8 cellular contexts compared by ENCODE assay signal in genomic region chr11:57657290-57658022, GRCh38. TPM values are rescaled to one million over a fixed set of nuclear protein-coding genes. Genes with fewer than 3 reads are reported as not detected.
DNase-seq lines count a peak whose midpoint lies in the region; ATAC-seq and TF ChIP-seq lines count a peak whose summit lies in the region.

Gene CLP1 (plus strand): TSS chr11:57657762. CDS start chr11:57659477, 1,715 bp downstream.

- H3K9ac ChIP-seq in PC-3 (ENCODE audit: low read length) (peak within 1 kb of the TSS; percentile 82), mucosa of rectum (ENCODE audit: low read depth in 1 of 2, low read length in 2 of 2) (peak within 1 kb of the TSS; percentile 87 to 88)

- H3K9me2 ChIP-seq in PC-3 (replicated peaks; ENCODE audit: low read length), result no peaks in the 10 kb centered on the region

- H3K79me2 ChIP-seq in PC-3 (ENCODE audit: low read length), result peaks cover 32% of the 10 kb centered on the region

- H2AFZ ChIP-seq in PC-3 (ENCODE audit: low read length), result peak within 1 kb of the TSS; percentile 76

- no peaks in the 10 kb centered on the region for H3F3A ChIP-seq in PC-3 (ENCODE audit: low read length, unreplicated experiment)

- 0 out of 2 replicates have a peak, but pooled peaks have one; percentile 28 for TF ChIP-seq EP300 in Ishikawa (IDR thresholded peaks at IDR 0.05; ENCODE audit: borderline replicate concordance)

- H3K27ac ChIP-seq in PC-3 (ENCODE audit: low read length) (0 out of 2 replicates have a peak within 1 kb of the TSS, but pooled peaks have one; percentile 11), mucosa of rectum (ENCODE audit: low read depth in 2 of 2, low read length in 2 of 2) (peak within 1 kb of the TSS; percentile 83 to 90)

- H4K20me1 ChIP-seq in PC-3 (ENCODE audit: low read length), result 0 out of 2 replicates have a peak, but pooled peaks cover 3% of the 10 kb centered on the region

- H3K9me3 ChIP-seq in PC-3 (ENCODE audit: low read length), result no peaks in the 10 kb centered on the region
- no peaks in the 10 kb centered on the region for H3K9me3 ChIP-seq in mucosa of rectum (ENCODE audit: control insufficient read depth in 2 of 2, low read length in 2 of 2)

- BruUV-seq in PC-3 (replicated peaks; lab: Mats Ljungman, UMichigan), result no TSS peak

- peak; percentile 98 for ATAC-seq in GM21576 (IDR thresholded peaks at IDR 0.05; ENCODE audit: unreplicated experiment)
- ATAC-seq in PC-3, result peak; percentile 98

- H3K4me2 ChIP-seq in PC-3 (ENCODE audit: low read length), result peak within 1 kb of the TSS; percentile 96

- CTCF ChIA-PET in PC-3 (lab: Charles Lee), result no interaction called here

- POLR2A ChIA-PET in PC-3 (lab: Charles Lee; ENCODE audit: unreplicated experiment), result interaction anchor here (0.6 kb wide), 1 partner anchor 216 kb away, joined by 3 read pairs; no protein-coding TSS in a partner anchor

- H3K4me1 ChIP-seq in PC-3 (ENCODE audit: insufficient read depth, low read length) (peaks cover 8% of the 10 kb centered on the region), mucosa of rectum (ENCODE audit: control insufficient read depth in 2 of 2, insufficient read depth in 2 of 2, low read length in 2 of 2) (peaks cover 12 to 14% of the 10 kb centered on the region in 2 donors)

- H3K27me3 ChIP-seq in PC-3 (ENCODE audit: low read length), result no peaks in the 10 kb centered on the region
- H3K27me3 ChIP-seq in mucosa of rectum (ENCODE audit: control insufficient read depth in 2 of 2, insufficient read depth in 2 of 2, low read length in 2 of 2), result no peaks in the 10 kb centered on the region

- DNase-seq in DMS114 treated with DMSO at 0.1 percent for 48 hours (lab: John Stamatoyannopoulos, UW; ENCODE audit: unreplicated experiment), result peak; percentile 90
- peak; percentile 100 for DNase-seq in PC-3
- peak; percentile 97 for DNase-seq in activated T-cell treated with anti-CD3 and anti-CD28 coated beads for 48 hours (ENCODE audit: low read depth)
- peak; percentile 85 for DNase-seq in epithelial cell of proximal tubule (ENCODE audit: low read depth)
- DNase-seq in stimulated activated CD8-positive, alpha-beta memory T cell treated with anti-CD3 and anti-CD28 coated beads, Interleukin-4, amount 100 ng/mL, for 48 hours, result peak; percentile 99

- H3K4me3 ChIP-seq in PC-3 (ENCODE audit: low read length) (peak within 1 kb of the TSS; percentile 94), epithelial cell of proximal tubule (ENCODE audit: low read depth, low read length) (peak within 1 kb of the TSS; percentile 83), mucosa of rectum (ENCODE audit: low read length in 2 of 2) (peak within 1 kb of the TSS; percentile 94 to 99)

- intact Hi-C loops in PC-3 (cut with micrococcal nuclease), result loop anchor here (1.0 kb wide), 2 partner anchors 10 to 55 kb away; partner anchors contain the start of genes MED19 and TMX2

- H3K36me3 ChIP-seq in PC-3 (ENCODE audit: low read depth, low read length), result peaks cover 21% of the 10 kb centered on the region
- peaks cover 21 to 27% of the 10 kb centered on the region in 2 donors for H3K36me3 ChIP-seq in mucosa of rectum (ENCODE audit: control insufficient read depth in 2 of 2, insufficient read depth in 2 of 2, low read length in 2 of 2)

- TF ChIP-seq CTCF in PC-3 (conservative IDR thresholded peaks at IDR 0.05; ENCODE audit: low read depth, low read length) (no peak), epithelial cell of proximal tubule (conservative IDR thresholded peaks at IDR 0.05; ENCODE audit: low read depth, low read length) (no peak)

- TF ChIP-seq RAD21 in Ishikawa (IDR thresholded peaks at IDR 0.05; ENCODE audit: low read depth), result no peak

TF ChIP-seq in Ishikawa, 13 proteins besides CTCF, POLR2A, EP300 and RAD21:
- TF ChIP-seq CEBPB (IDR thresholded peaks at IDR 0.05) (no peak), CREB1 (IDR thresholded peaks at IDR 0.05; ENCODE audit: low read depth) (peak; percentile 84), EGR1 (IDR thresholded peaks at IDR 0.05) (peak; percentile 96), NFIC (IDR thresholded peaks at IDR 0.05) (no peak), USF1 (IDR thresholded peaks at IDR 0.05) (peak; percentile 92), MAX (IDR thresholded peaks at IDR 0.05) (peak; percentile 92), REST (IDR thresholded peaks at IDR 0.05; ENCODE audit: low read depth) (no peak), YY1 (IDR thresholded peaks at IDR 0.05; ENCODE audit: low read depth) (peak; percentile 36; the same call in 1 of the 2 replicates), FOXM1 (IDR thresholded peaks at IDR 0.05; ENCODE audit: borderline replicate concordance, low read depth) (no peak), TEAD4 (IDR thresholded peaks at IDR 0.05) (peak; percentile 27; the same call in 1 of the 2 replicates), ZBTB7A (IDR thresholded peaks at IDR 0.05; ENCODE audit: low read depth) (no peak), TCF12 (IDR thresholded peaks at IDR 0.05; ENCODE audit: low read depth) (peak; percentile 68), TAF1 (IDR thresholded peaks at IDR 0.05; ENCODE audit: low read depth) (peak; percentile 52; the same call in 1 of the 2 replicates)

RNA-seq across cellular contexts. Expression of gene CLP1, which starts in this region (rescaled TPM):
- 23.0 and 28.4 TPM in 2 replicates for total RNA-seq in PC-3 (2014; rRNA removed)
- total RNA-seq in epithelial cell of proximal tubule, result 13.1 and 24.0 TPM in 2 replicates

Comparison
In these comparisons a context has a peak if more than half of its experiments do, and no peak if none do; other contexts are left out.
1. Peak in every context shown above with its lines: DNase-seq, ATAC-seq, H3K4me3 ChIP-seq and H3K27ac ChIP-seq.